ENCODE assay signal across 21 cellular contexts in genomic region chr5:38060354-38060753, GRCh38.
DNase-seq lines count a peak whose midpoint lies in the region; ATAC-seq, FAIRE-seq and TF ChIP-seq lines count a peak whose summit lies in the region.
"Had no signal": no experiment of that assay in that cellular context is flagged by ENCODE, and none has a peak within 500 bp of the region (broad histone marks: within the 10 kb centered on the region; RNA-seq: fewer than 3 reads in every experiment).

No MANE protein-coding gene starts in this region.

- TF ChIP-seq POLR2A in ovary (IDR thresholded peaks at IDR 0.05) = no peak

- H3K79me1 ChIP-seq in H9 (ENCODE audit: insufficient read depth, low read depth, low read length, poor library complexity, severe bottlenecking) = no peaks in the 10 kb centered on the region
- H3K79me1 ChIP-seq in trophoblast cell (ENCODE audit: low read length) = no peaks in the 10 kb centered on the region

- DNase-seq in ELR (ENCODE audit: low read depth) (peak; percentile 49), NCI-H226 (peak; percentile 14), bronchial epithelial cell (ENCODE audit: low read depth) (peak; percentile 6), ovary (peak in 3 of 5 donors; percentile 22 to 66 (median 38)), H9 (no peak), left lung (no peak), trophoblast cell (no peak)
- DNase-seq in activated naive CD4-positive, alpha-beta T cell treated with Interleukin-2 at 50 U/mL for 16 hours = no peak
- DNase-seq: activated CD4-positive, alpha-beta T cell treated with anti-CD3 and anti-CD28 coated beads for 48 hours; DMS 273 treated with DMSO at 0.1 percent for 48 hours; endodermal cell; foreskin melanocyte; left ventricle myocardium superior; NCI-H1930; NCI-H446 treated with DMSO at 0.1 percent for 48 hours; pancreas; T-helper 9 cell had no signal

- peak overlapping the region in 1 of 2 donors; percentile 68 for H3K27ac ChIP-seq in ovary
- H3K27ac ChIP-seq in H9 (ENCODE audit: insufficient read length, low read depth, low read length) = no peak overlapping the region
- H3K27ac ChIP-seq in left lung = no peak overlapping the region
- no peak overlapping the region for H3K27ac ChIP-seq in trophoblast cell (ENCODE audit: low read depth, low read length)
- H3K27ac ChIP-seq: pancreas, skin epidermis had no signal

- no peak overlapping the region for H4K12ac ChIP-seq in trophoblast cell (ENCODE audit: low read depth, low read length)

- H2BK20ac ChIP-seq in H9 (ENCODE audit: low read depth, low read length, poor library complexity, severe bottlenecking) = no peak overlapping the region

- no peaks in the 10 kb centered on the region for H4K20me1 ChIP-seq in H9 (ENCODE audit: control insufficient read depth, insufficient read depth, insufficient read length)

- H3K9me3 Mint-ChIP-seq in H9 = peaks cover 0 to 3% of the 10 kb centered on the region in 2 experiments; a peak in 3 of 5 replicates
- H3K9me3 Mint-ChIP-seq: endodermal cell had no signal

- no peak overlapping the region for H2BK15ac ChIP-seq in H9 (ENCODE audit: low read depth, low read length)

- H3K23me2 ChIP-seq in H9 (ENCODE audit: insufficient read length, low read depth, low read length, poor library complexity, severe bottlenecking) = no peaks in the 10 kb centered on the region

- intact Hi-C loops in ovary (cut with DNase I) = no loop called here
- intact Hi-C loops in left lung (cut with DNase I) = no loop called here

- no peak for FAIRE-seq in bronchial epithelial cell (lab: Jason Lieb, UNC)
- FAIRE-seq: pancreas had no signal

- H3K79me2 ChIP-seq in H9 (ENCODE audit: insufficient read depth, low read length) (no peaks in the 10 kb centered on the region), trophoblast cell (ENCODE audit: control insufficient read depth, insufficient read depth, low read length, poor library complexity) (no peaks in the 10 kb centered on the region)

- WGBS in ovary, 3 donors = 6 to 34% (median 11%) methylated on average over 2 of the region's 2 CpGs
- WGBS in H9 (ENCODE audit: extremely low coverage, insufficient read length, low lambda C conversion rate) = no CpG with 5 or more reads among the region's 2 CpGs
- WGBS in trophoblast cell (ENCODE audit: extremely low coverage, insufficient coverage, insufficient read length) = no CpG with 5 or more reads among the region's 2 CpGs

- H3K4me2 ChIP-seq in H9 (ENCODE audit: insufficient read depth, insufficient read length, low read length) (no peak overlapping the region), trophoblast cell (ENCODE audit: low read length) (no peak overlapping the region)

- H2BK120ac ChIP-seq in H9 (ENCODE audit: low read depth, low read length, poor library complexity, severe bottlenecking) (no peak overlapping the region), trophoblast cell (ENCODE audit: insufficient read depth, low read length, poor library complexity) (no peak overlapping the region)

- H3K27ac Mint-ChIP-seq in H9 = no peak overlapping the region
- H3K27ac Mint-ChIP-seq: activated naive CD4-positive, alpha-beta T cell treated with anti-CD3 and anti-CD28 coated beads, Interleukin-2, amount 50 U/mL, for 72 hours; endodermal cell had no signal

- no peak overlapping the region for H3K9ac ChIP-seq in H9 (ENCODE audit: extremely low read depth, insufficient read length, low read length)
- no peak overlapping the region for H3K9ac ChIP-seq in trophoblast cell (ENCODE audit: low read length)

- no peak overlapping the region for H3T11ph ChIP-seq in H9 (ENCODE audit: low read length)

- no peak for TF ChIP-seq EP300 in ovary (IDR thresholded peaks at IDR 0.05)

- no peak overlapping the region for H3K4me3 Mint-ChIP-seq in H9
- H3K4me3 Mint-ChIP-seq: central memory CD8-positive, alpha-beta T cell; endodermal cell had no signal

- H3K4me1 ChIP-seq in ovary (ENCODE audit: insufficient read depth) (peaks cover 5% of the 10 kb centered on the region), H9 (ENCODE audit: insufficient read depth, low read length) (no peaks in the 10 kb centered on the region), left lung (no peaks in the 10 kb centered on the region), trophoblast cell (ENCODE audit: control insufficient read depth in 1 of 2, insufficient read depth in 2 of 2, low read length in 2 of 2) (no peaks in the 10 kb centered on the region)
- H3K4me1 ChIP-seq: pancreas had no signal

- no peaks in the 10 kb centered on the region for H3K9me3 ChIP-seq in ovary
- no peaks in the 10 kb centered on the region for H3K9me3 ChIP-seq in H9 (ENCODE audit: control insufficient read depth, low read depth, low read length)
- H3K9me3 ChIP-seq in left lung = peaks cover 0 to 18% of the 10 kb centered on the region in 2 donors
- no peaks in the 10 kb centered on the region for H3K9me3 ChIP-seq in trophoblast cell (ENCODE audit: insufficient read depth, low read depth, low read length)
- H3K9me3 ChIP-seq: pancreas, thoracic aorta had no signal

- H3K27me3 Mint-ChIP-seq in H9 (ENCODE audit: low read depth) = no peaks in the 10 kb centered on the region
- H3K27me3 Mint-ChIP-seq: central memory CD8-positive, alpha-beta T cell had no signal

- H4K91ac ChIP-seq in H9 (ENCODE audit: insufficient read length, low read depth, low read length) (no peak overlapping the region), trophoblast cell (ENCODE audit: low read depth, low read length) (no peak overlapping the region)

- H3K36me3 Mint-ChIP-seq in H9 (ENCODE audit: insufficient read depth in 1 of 3, low read depth in 3 of 3) = no peaks in the 10 kb centered on the region
- H3K36me3 Mint-ChIP-seq: activated naive CD4-positive, alpha-beta T cell treated with anti-CD3 and anti-CD28 coated beads, Interleukin-2, amount 50 U/mL, for 72 hours had no signal

- no peak overlapping the region for H2AFZ ChIP-seq in H9 (ENCODE audit: low read length)
- H2AFZ ChIP-seq in trophoblast cell (ENCODE audit: insufficient read depth, low read length, poor library complexity) = no peak overlapping the region

- no peak overlapping the region for H3K56ac ChIP-seq in H9 (ENCODE audit: insufficient read length, low read depth, low read length)

- no peak overlapping the region for H3K4ac ChIP-seq in H9 (ENCODE audit: low read depth, low read length)
- H3K4ac ChIP-seq in trophoblast cell (ENCODE audit: low read depth, low read length) = no peak overlapping the region

- H3K36me3 ChIP-seq in bronchial epithelial cell (ENCODE audit: control insufficient read depth, insufficient read depth, low read length) = no peaks in the 10 kb centered on the region
- H3K36me3 ChIP-seq in ovary = no peaks in the 10 kb centered on the region
- no peaks in the 10 kb centered on the region for H3K36me3 ChIP-seq in left lung
- no peaks in the 10 kb centered on the region for H3K36me3 ChIP-seq in trophoblast cell (ENCODE audit: control insufficient read depth in 1 of 2, insufficient read depth in 2 of 2, low read length in 2 of 2)
- H3K36me3 ChIP-seq: pancreas, thoracic aorta had no signal

- no peak overlapping the region for H2AK5ac ChIP-seq in H9 (ENCODE audit: insufficient read length, low read length)
- no peak overlapping the region for H2AK5ac ChIP-seq in trophoblast cell (ENCODE audit: low read length)

- no peak overlapping the region for H3K18ac ChIP-seq in H9 (ENCODE audit: insufficient read length, low read depth, low read length)
- no peak overlapping the region for H3K18ac ChIP-seq in trophoblast cell (ENCODE audit: low read length)

- no peak for ATAC-seq in left lung
- ATAC-seq: activated naive CD4-positive, alpha-beta T cell treated with anti-CD3 and anti-CD28 coated beads, Interleukin-2, amount 50 U/mL, for 72 hours; left ventricle myocardium superior; pancreas had no signal

- H4K8ac ChIP-seq in H9 (replicated peaks; ENCODE audit: insufficient read length, low read depth, low read length) = no peak overlapping the region
- H4K8ac ChIP-seq in trophoblast cell (ENCODE audit: low read depth, low read length) = no peak overlapping the region

- H3K27me3 ChIP-seq in bronchial epithelial cell (ENCODE audit: control insufficient read depth, insufficient read depth, low read length) (no peaks in the 10 kb centered on the region), ovary (no peaks in the 10 kb centered on the region), H9 (ENCODE audit: insufficient read depth, low read length) (no peaks in the 10 kb centered on the region), left lung (no peaks in the 10 kb centered on the region), trophoblast cell (ENCODE audit: insufficient read depth, low read length) (no peaks in the 10 kb centered on the region)
- H3K27me3 ChIP-seq: pancreas had no signal

- H2BK5ac ChIP-seq in H9 (ENCODE audit: insufficient read length, low read length) (no peak overlapping the region), trophoblast cell (ENCODE audit: low read depth, low read length, poor library complexity) (no peak overlapping the region)

- H3K4me1 Mint-ChIP-seq in H9 = 0 out of 4 replicates have a peak, but pooled peaks cover 0 to 3% of the 10 kb centered on the region in 2 experiments
- H3K4me1 Mint-ChIP-seq: central memory CD8-positive, alpha-beta T cell; endodermal cell had no signal

- H2BK12ac ChIP-seq in H9 (ENCODE audit: insufficient read length, low read depth, low read length) (no peak overlapping the region), trophoblast cell (ENCODE audit: low read length) (no peak overlapping the region)

- H3K23ac ChIP-seq in H9 (ENCODE audit: insufficient read length, low read depth, low read length) = no peak overlapping the region
- H3K23ac ChIP-seq in trophoblast cell (ENCODE audit: low read length) = no peak overlapping the region

- H3K14ac ChIP-seq in H9 (ENCODE audit: insufficient read depth, low read length) (no peak overlapping the region), trophoblast cell (ENCODE audit: low read length) (no peak overlapping the region)

- no peak overlapping the region for H4K5ac ChIP-seq in H9 (ENCODE audit: insufficient read length, low read depth, low read length)

- TF ChIP-seq CTCF in bronchial epithelial cell (IDR thresholded peaks at IDR 0.05; ENCODE audit: insufficient read depth, low read length, severe bottlenecking) (no peak), ovary (IDR thresholded peaks at IDR 0.05) (no peak), H9 (conservative IDR thresholded peaks at IDR 0.05) (no peak), left lung (IDR thresholded peaks at IDR 0.05) (no peak)

- H3K4me3 ChIP-seq in bronchial epithelial cell (ENCODE audit: low read depth, low read length) (no peak overlapping the region), ovary (no peak overlapping the region), left lung (no peak overlapping the region), trophoblast cell (ENCODE audit: low read depth, low read length) (no peak overlapping the region)
- H3K4me3 ChIP-seq: pancreas, skin epidermis, thoracic aorta had no signal

Comparison
In these comparisons a context has a peak if more than half of its experiments do, and no peak if none do; other contexts are left out.
1. DNase-seq: peak in ELR (single experiment), NCI-H226 (single experiment), bronchial epithelial cell (single experiment) and ovary (3 of 5); none in H9 (single experiment), left lung (0 of 2), trophoblast cell (0 of 2) and activated naive CD4-positive, alpha-beta T cell treated with Interleukin-2 at 50 U/mL for 16 hours (single experiment).